Comparison of ENCODE assay signal across 21 cellular contexts in the genomic region with DNA sequence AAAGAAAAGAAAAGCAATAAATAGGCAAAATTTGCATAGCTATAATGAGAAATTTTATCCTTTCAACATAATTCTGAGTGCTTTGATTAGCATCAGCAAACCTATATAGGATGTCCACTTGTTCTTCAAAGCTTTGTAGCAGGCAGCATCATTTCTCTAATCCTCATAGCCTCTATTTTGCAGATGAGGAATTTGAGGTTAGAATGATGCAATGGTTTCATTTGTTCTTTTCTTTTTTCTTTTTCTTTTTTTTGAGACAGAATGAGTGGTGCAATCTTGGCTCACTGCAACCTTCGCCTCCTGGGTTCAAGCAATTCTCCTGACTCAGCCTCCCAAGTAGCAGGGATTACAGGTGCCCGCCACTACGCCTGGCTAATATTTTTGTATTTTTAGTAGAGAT.
"Had no signal": no experiment of that assay in that cellular context is flagged by ENCODE, and none has a peak within 500 bp of the region (broad histone marks: within the 10 kb centered on the region; RNA-seq: fewer than 3 reads in every experiment).

No MANE protein-coding gene starts in this region.

- FAIRE-seq: bronchial epithelial cell, kidney, TTC549 had no signal

- DNase-seq: activated CD4-positive, alpha-beta T cell treated with anti-CD3 and anti-CD28 coated beads for 1 hour; activated T-cell treated with anti-CD3 and anti-CD28 coated beads, Interleukin-2, amount 50 U/mL, for 24 hours; amniotic stem cell; esophagus squamous epithelium; heart right ventricle; kidney; lower lobe of right lung; naive B cell; occipital lobe; retina; spleen; stimulated activated CD4-positive, alpha-beta T cell treated with anti-CD3 and anti-CD28 coated beads, Interleukin-4, amount 100 ng/mL, for 24 hours; stimulated activated naive CD4-positive, alpha-beta T cell treated with Interleukin-2 at 50 U/mL for 16 hours; WERI-Rb-1 had no signal

- H3K4me3 ChIP-seq: coronary artery, esophagus squamous epithelium, heart right ventricle, lower lobe of right lung, spleen, thoracic aorta, vagina had no signal

- H3K9me3 ChIP-seq: esophagus squamous epithelium, heart right ventricle, lower lobe of right lung, spleen, thoracic aorta, vagina had no signal

- H3K4me1 ChIP-seq: esophagus squamous epithelium, heart right ventricle, lower lobe of right lung, spleen, vagina had no signal

- H3K36me3 ChIP-seq: esophagus squamous epithelium, heart right ventricle, lower lobe of right lung, spleen, thoracic aorta, vagina, WERI-Rb-1 had no signal

- H3K27ac ChIP-seq: coronary artery, esophagus squamous epithelium, heart right ventricle, lower lobe of right lung, spleen, thoracic aorta, vagina, WERI-Rb-1 had no signal

- ATAC-seq: activated T-helper 17 cell treated with anti-CD3 and anti-CD28 coated beads, Interleukin-2, amount 50 U/mL, for 72 hours; heart right ventricle; left lobe of liver; lower lobe of right lung had no signal

- H3K27me3 ChIP-seq: esophagus squamous epithelium, vagina had no signal
